Comparison of ENCODE assay signal across 13 cellular contexts in the genomic region with DNA sequence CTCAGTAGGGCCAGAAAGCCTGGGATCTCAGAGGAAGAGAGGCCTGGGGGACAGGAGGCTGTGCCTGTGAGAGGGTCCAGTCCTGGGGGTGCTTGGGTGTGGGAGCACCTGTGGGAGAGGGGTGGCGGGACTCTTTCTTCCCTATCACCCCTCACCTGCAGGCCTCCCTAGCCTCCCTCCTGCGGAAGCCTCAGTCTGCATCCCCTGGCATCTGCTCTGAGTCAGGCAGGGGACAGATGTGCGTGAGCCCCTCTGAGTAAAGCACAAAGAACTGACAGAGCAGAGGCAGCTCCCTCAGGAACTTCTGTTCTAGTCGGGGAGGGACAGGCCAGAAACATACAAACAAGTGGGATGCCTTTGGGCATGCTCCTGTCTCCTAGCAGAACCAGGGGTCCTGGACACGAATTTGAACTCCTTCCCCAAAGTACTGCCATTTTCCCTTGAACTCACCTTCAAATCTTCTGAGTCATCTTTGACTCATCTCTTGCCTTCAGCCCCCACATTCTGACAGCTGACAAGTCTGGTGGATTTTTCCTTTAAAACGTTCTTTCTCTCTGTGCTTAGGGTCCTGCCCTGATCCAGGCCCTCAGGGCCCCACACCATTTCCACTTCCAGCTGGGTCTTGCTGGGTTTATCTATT. TPM values are rescaled to one million over a fixed set of nuclear protein-coding genes. Genes with fewer than 3 reads are reported as not detected.
DNase-seq lines count a peak whose midpoint lies in the region; ATAC-seq lines count a peak whose summit lies in the region.
"Had no signal": no experiment of that assay in that cellular context is flagged by ENCODE, and none has a peak within 500 bp of the region (broad histone marks: within the 10 kb centered on the region; RNA-seq: fewer than 3 reads in every experiment).

No MANE protein-coding gene starts in this region.

- no peaks in the 10 kb centered on the region for H3K27me3 Mint-ChIP-seq in activated T-cell treated with anti-CD3 and anti-CD28 coated beads, Interleukin-2, amount 50 U/mL, for 72 hours (ENCODE audit: low read depth)

- peak; percentile 76 to 83 for ATAC-seq in activated T-cell treated with anti-CD3 and anti-CD28 coated beads, Interleukin-2, amount 50 U/mL, for 72 hours (replicated peaks in 1 of 2)
- ATAC-seq in HG03565 (IDR thresholded peaks at IDR 0.05; ENCODE audit: unreplicated experiment) (no peak), Right ventricle myocardium inferior (no peak), HG03354 (IDR thresholded peaks at IDR 0.05; ENCODE audit: poor library complexity, severe bottlenecking, unreplicated experiment) (no peak)

- DNase-seq in stimulated activated CD4-positive, alpha-beta T cell treated with anti-CD3 and anti-CD28 coated beads, Interleukin-15, amount 100 ng/mL, for 24 hours, result peak; percentile 18
- no peak for DNase-seq in stimulated activated CD4-positive, alpha-beta T cell treated with anti-CD3 and anti-CD28 coated beads, Interleukin-4, amount 100 ng/mL, for 24 hours
- no peak for DNase-seq in activated T-cell treated with anti-CD3 and anti-CD28 coated beads, Interleukin-2, amount 50 U/mL, for 72 hours
- DNase-seq in kidney tubule cell (ENCODE audit: low spot score) (peak; percentile 26), ecto neural progenitor cell (ENCODE audit: low spot score) (no peak), Right ventricle myocardium inferior (ENCODE audit: missing footprints) (no peak)
- DNase-seq: activated CD4-positive, CD25-positive, alpha-beta regulatory T cell treated with anti-CD3 and anti-CD28 coated beads, Interleukin-2, amount 50 U/mL, for 72 hours; GF-D8; heart left ventricle; NCI-H69 had no signal

- no peaks in the 10 kb centered on the region for H3K36me3 Mint-ChIP-seq in activated T-cell treated with anti-CD3 and anti-CD28 coated beads, Interleukin-2, amount 50 U/mL, for 72 hours (ENCODE audit: insufficient read depth in 2 of 2)
- H3K36me3 Mint-ChIP-seq: neural progenitor cell had no signal

- peak overlapping the region; percentile 25 to 32 for H3K4me3 Mint-ChIP-seq in activated T-cell treated with anti-CD3 and anti-CD28 coated beads, Interleukin-2, amount 50 U/mL, for 72 hours
- H3K4me3 Mint-ChIP-seq: neural progenitor cell had no signal

- intact Hi-C loops in Right ventricle myocardium inferior (cut with DNase I), result no loop called here

- no peak overlapping the region for H3K27ac Mint-ChIP-seq in activated T-cell treated with anti-CD3 and anti-CD28 coated beads, Interleukin-2, amount 50 U/mL, for 72 hours
- H3K27ac Mint-ChIP-seq: neural progenitor cell had no signal

- no peaks in the 10 kb centered on the region for H3K9me3 Mint-ChIP-seq in activated T-cell treated with anti-CD3 and anti-CD28 coated beads, Interleukin-2, amount 50 U/mL, for 72 hours
- H3K9me3 Mint-ChIP-seq: neural progenitor cell had no signal

- peaks cover 31% of the 10 kb centered on the region for H3K4me1 Mint-ChIP-seq in activated T-cell treated with anti-CD3 and anti-CD28 coated beads, Interleukin-2, amount 50 U/mL, for 72 hours (ENCODE audit: low read depth)

RNA-seq across cellular contexts. Expression of a gene that starts 8.5 kb away (rescaled TPM):
- total RNA-seq in activated T-cell treated with anti-CD3 and anti-CD28 coated beads, Interleukin-2, amount 50 U/mL, for 72 hours, result 100 to 1,000 TPM; 353 to 377 TPM
- 484 TPM for total RNA-seq in Right ventricle myocardium inferior

RNA-seq across cellular contexts. Expression of a gene that starts 44.3 kb away (rescaled TPM):
- 10 to 100 TPM; 23.8 to 29.9 TPM for total RNA-seq in activated T-cell treated with anti-CD3 and anti-CD28 coated beads, Interleukin-2, amount 50 U/mL, for 72 hours
- total RNA-seq in Right ventricle myocardium inferior, result 20.5 TPM

Comparison
In these comparisons a context has a peak if more than half of its experiments do, and no peak if none do; other contexts are left out.
1. DNase-seq: peak in stimulated activated CD4-positive, alpha-beta T cell treated with anti-CD3 and anti-CD28 coated beads, Interleukin-15, amount 100 ng/mL, for 24 hours (single experiment) and kidney tubule cell (single experiment); none in stimulated activated CD4-positive, alpha-beta T cell treated with anti-CD3 and anti-CD28 coated beads, Interleukin-4, amount 100 ng/mL, for 24 hours (single experiment), activated T-cell treated with anti-CD3 and anti-CD28 coated beads, Interleukin-2, amount 50 U/mL, for 72 hours (0 of 2), ecto neural progenitor cell (single experiment) and Right ventricle myocardium inferior (single experiment).
2. ATAC-seq: peak in activated T-cell treated with anti-CD3 and anti-CD28 coated beads, Interleukin-2, amount 50 U/mL, for 72 hours (2 of 2); none in HG03565 (single experiment), Right ventricle myocardium inferior (single experiment) and HG03354 (single experiment).